Comparison of ENCODE assay signal across 1 cellular context in genomic region chr2:177812713-177813396, GRCh38.
TF ChIP-seq lines count a peak whose summit lies in the region.

No MANE protein-coding gene starts in this region.

TF ChIP-seq in HCT116, 20 proteins besides CTCF, POLR2A, EP300 and RAD21 (continued from another document):
- TF ChIP-seq, protein P1, sequence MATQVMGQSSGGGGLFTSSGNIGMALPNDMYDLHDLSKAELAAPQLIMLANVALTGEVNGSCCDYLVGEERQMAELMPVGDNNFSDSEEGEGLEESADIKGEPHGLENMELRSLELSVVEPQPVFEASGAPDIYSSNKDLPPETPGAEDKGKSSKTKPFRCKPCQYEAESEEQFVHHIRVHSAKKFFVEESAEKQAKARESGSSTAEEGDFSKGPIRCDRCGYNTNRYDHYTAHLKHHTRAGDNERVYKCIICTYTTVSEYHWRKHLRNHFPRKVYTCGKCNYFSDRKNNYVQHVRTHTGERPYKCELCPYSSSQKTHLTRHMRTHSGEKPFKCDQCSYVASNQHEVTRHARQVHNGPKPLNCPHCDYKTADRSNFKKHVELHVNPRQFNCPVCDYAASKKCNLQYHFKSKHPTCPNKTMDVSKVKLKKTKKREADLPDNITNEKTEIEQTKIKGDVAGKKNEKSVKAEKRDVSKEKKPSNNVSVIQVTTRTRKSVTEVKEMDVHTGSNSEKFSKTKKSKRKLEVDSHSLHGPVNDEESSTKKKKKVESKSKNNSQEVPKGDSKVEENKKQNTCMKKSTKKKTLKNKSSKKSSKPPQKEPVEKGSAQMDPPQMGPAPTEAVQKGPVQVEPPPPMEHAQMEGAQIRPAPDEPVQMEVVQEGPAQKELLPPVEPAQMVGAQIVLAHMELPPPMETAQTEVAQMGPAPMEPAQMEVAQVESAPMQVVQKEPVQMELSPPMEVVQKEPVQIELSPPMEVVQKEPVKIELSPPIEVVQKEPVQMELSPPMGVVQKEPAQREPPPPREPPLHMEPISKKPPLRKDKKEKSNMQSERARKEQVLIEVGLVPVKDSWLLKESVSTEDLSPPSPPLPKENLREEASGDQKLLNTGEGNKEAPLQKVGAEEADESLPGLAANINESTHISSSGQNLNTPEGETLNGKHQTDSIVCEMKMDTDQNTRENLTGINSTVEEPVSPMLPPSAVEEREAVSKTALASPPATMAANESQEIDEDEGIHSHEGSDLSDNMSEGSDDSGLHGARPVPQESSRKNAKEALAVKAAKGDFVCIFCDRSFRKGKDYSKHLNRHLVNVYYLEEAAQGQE (IDR thresholded peaks at IDR 0.05; ENCODE audit: low read depth): no peak
- TF ChIP-seq ELF1 (IDR thresholded peaks at IDR 0.05; ENCODE audit: borderline replicate concordance, low read depth) (no peak), FOSL1 (IDR thresholded peaks at IDR 0.05; ENCODE audit: low read depth) (no peak), SP1 (IDR thresholded peaks at IDR 0.05; ENCODE audit: low read depth) (no peak), ZFX (IDR thresholded peaks at IDR 0.05) (no peak), CBX3 (IDR thresholded peaks at IDR 0.05; ENCODE audit: low read depth) (no peak), MAX (IDR thresholded peaks at IDR 0.05) (no peak), EZH2phosphoT487 (IDR thresholded peaks at IDR 0.05; ENCODE audit: borderline replicate concordance) (no peak)
